In genomic region chr20:37379967-37380828, GRCh38 we compare ENCODE assay signal across 11 cellular contexts. TPM values are rescaled to one million over a fixed set of nuclear protein-coding genes. Genes with fewer than 3 reads are reported as not detected.
A peak's percentile ranks its signal among the peaks of the same experiment; 100 is the strongest.
DNase-seq lines count a peak whose midpoint lies in the region; ATAC-seq and TF ChIP-seq lines count a peak whose summit lies in the region.
"Had no signal": no experiment of that assay in that cellular context is flagged by ENCODE, and none has a peak within 500 bp of the region (broad histone marks: within the 10 kb centered on the region; RNA-seq: fewer than 3 reads in every experiment).

No MANE protein-coding gene starts in this region.

- H3K56ac ChIP-seq in IMR-90 (ENCODE audit: extremely low read depth, insufficient read depth, low read length): no peak overlapping the region

- peak overlapping the region; percentile 24 for H3K27ac Mint-ChIP-seq in activated B cell treated with CpG ODN at 0.5 μM for 24 hours
- H3K27ac Mint-ChIP-seq: activated CD4-positive, alpha-beta memory T cell treated with anti-CD3 and anti-CD28 coated beads for 36 hours; CD4-positive, alpha-beta memory T cell had no signal

- no CpG with 5 or more reads among the region's 14 CpGs for WGBS in IMR-90 (ENCODE audit: extremely low coverage in 2 of 2, insufficient read length in 1 of 2), 2 experiments
- 73% methylated on average over 14 of the region's 14 CpGs for WGBS in liver

- no peaks in the 10 kb centered on the region for H3K27me3 Mint-ChIP-seq in activated B cell treated with CpG ODN at 0.5 μM for 24 hours
- H3K27me3 Mint-ChIP-seq: CD4-positive, alpha-beta memory T cell had no signal

- dilution Hi-C loops in IMR-90 (cut with HindIII; ENCODE audit: low sequenced_read_pairs, unreplicated experiment): no loop called here

- DNase-seq in AG10803 (ENCODE audit: low read depth) (peak; percentile 30), IMR-90 (peak; percentile 67), activated B cell treated with CpG ODN at 0.5 μM for 24 hours (no peak), foreskin melanocyte (no peak), activated T-cell treated with anti-CD3 and anti-CD28 coated beads for 4 hours (no peak)
- DNase-seq in NK-92 treated with Interleukin-12 subunit alpha and Interleukin-12 subunit beta, amount 100 ng/mL, for 24 hours (lab: John Stamatoyannopoulos, UW): no peak
- DNase-seq: activated CD4-positive, alpha-beta memory T cell treated with anti-CD3 and anti-CD28 coated beads for 36 hours; SHP77 treated with DMSO at 0.1 percent for 48 hours had no signal

- POLR2A ChIA-PET in IMR-90 (lab: Charles Lee; ENCODE audit: unreplicated experiment) (interaction anchor here (0.6 to 0.7 kb wide), 2 partner anchors 17 to 161 kb away, joined by 3 to 4 read pairs; no protein-coding TSS in a partner anchor), activated B cell treated with CpG ODN at 0.5 μM for 24 hours (lab: Charles Lee) (interaction anchor here (0.6 to 1.1 kb wide), 5 partner anchors 14 to 104 kb away, joined by 3 to 10 read pairs (median 6); partner anchors contain the start of gene MANBAL)

- H3K27ac ChIP-seq in IMR-90 (ENCODE audit: insufficient read depth, low read length) (no peak overlapping the region), liver (ENCODE audit: low read depth in 1 of 2, low read length in 2 of 2) (no peak overlapping the region)

- no peak overlapping the region for H3K4me3 Mint-ChIP-seq in activated B cell treated with CpG ODN at 0.5 μM for 24 hours
- H3K4me3 Mint-ChIP-seq: activated CD4-positive, alpha-beta memory T cell treated with anti-CD3 and anti-CD28 coated beads for 36 hours; CD4-positive, alpha-beta memory T cell had no signal

- ATAC-seq in IMR-90 (ENCODE audit: low read depth): peak; percentile 45
- ATAC-seq in activated B cell treated with CpG ODN at 0.5 μM for 24 hours (ENCODE audit: low read depth): no peak
- ATAC-seq in GM21717 (IDR thresholded peaks at IDR 0.05; ENCODE audit: unreplicated experiment): no peak

- CTCF ChIA-PET in IMR-90 (lab: Yijun Ruan, JAX): interaction anchor here (0.6 to 1.0 kb wide), 2 partner anchors 98 to 201 kb away, joined by 3 read pairs; no protein-coding TSS in a partner anchor
- CTCF ChIA-PET in activated B cell treated with CpG ODN at 0.5 μM for 24 hours (lab: Charles Lee): no interaction called here

- in situ Hi-C loops in IMR-90 (cut with MboI; ENCODE audit: low sequenced_read_pairs): loop anchor here (5.0 to 10.0 kb wide), 2 partner anchors 98 to 175 kb away; no protein-coding TSS in a partner anchor

- H3K36me3 Mint-ChIP-seq in activated B cell treated with CpG ODN at 0.5 μM for 24 hours (ENCODE audit: low read depth): peaks cover 18% of the 10 kb centered on the region
- H3K36me3 Mint-ChIP-seq: activated CD4-positive, alpha-beta memory T cell treated with anti-CD3 and anti-CD28 coated beads for 36 hours; CD4-positive, alpha-beta memory T cell had no signal

- peaks cover 21 to 65% of the 10 kb centered on the region in 2 experiments for H3K79me1 ChIP-seq in IMR-90 (ENCODE audit: low read depth in 1 of 2, low read length in 2 of 2)

- H2AK5ac ChIP-seq in IMR-90 (ENCODE audit: low read depth, low read length): peak overlapping the region; percentile 40; the same call in 1 of the 2 replicates

- peaks cover 9% of the 10 kb centered on the region; the same call in 1 of the 2 replicates for H4K20me1 ChIP-seq in IMR-90 (ENCODE audit: insufficient read depth, low read length)

- no peak overlapping the region for H3K18ac ChIP-seq in IMR-90 (ENCODE audit: low read depth, low read length)

- H4K91ac ChIP-seq in IMR-90 (ENCODE audit: insufficient read depth, low read depth, low read length): no peak overlapping the region

- H3K14ac ChIP-seq in IMR-90 (replicated peaks; ENCODE audit: low read depth, low read length): no peak overlapping the region

- no peak overlapping the region for H2BK15ac ChIP-seq in IMR-90 (ENCODE audit: low read depth, low read length)

- no peak overlapping the region for H2AFZ ChIP-seq in IMR-90 (replicated peaks; ENCODE audit: low read length, poor library complexity)

- no peak overlapping the region for H2AK9ac ChIP-seq in IMR-90 (replicated peaks; ENCODE audit: low read depth, low read length, poor library complexity)

- no TSS peak for BruUV-seq in IMR-90 (replicated peaks; lab: Mats Ljungman, UMichigan)

- H2BK120ac ChIP-seq in IMR-90 (ENCODE audit: low read depth, low read length): no peak overlapping the region

- H3K27me3 ChIP-seq in IMR-90 (ENCODE audit: control insufficient read depth, insufficient read depth, low read length) (no peaks in the 10 kb centered on the region), liver (ENCODE audit: control insufficient read depth in 4 of 4, insufficient read depth in 4 of 4, low read length in 3 of 4) (no peaks in the 10 kb centered on the region)

- H3K4me2 ChIP-seq in IMR-90 (ENCODE audit: low read depth, low read length): no peak overlapping the region

- peaks cover 66% of the 10 kb centered on the region for H3K4me1 Mint-ChIP-seq in activated B cell treated with CpG ODN at 0.5 μM for 24 hours

- H3K9me3 ChIP-seq in IMR-90 (ENCODE audit: control insufficient read depth, insufficient read depth, low read length) (no peaks in the 10 kb centered on the region), liver (ENCODE audit: control insufficient read depth in 4 of 4, low read length in 3 of 4) (no peaks in the 10 kb centered on the region)

- H3K4me3 ChIP-seq in AG10803 (ENCODE audit: low read length) (no peak overlapping the region), IMR-90 (ENCODE audit: insufficient read depth, low read depth, low read length) (no peak overlapping the region), liver (ENCODE audit: low read depth in 1 of 3, low read length in 3 of 3) (no peak overlapping the region)

- no peak overlapping the region for H2BK5ac ChIP-seq in IMR-90 (ENCODE audit: low read depth, low read length, poor library complexity, severe bottlenecking)

- peak overlapping the region in 1 of 2 experiments; percentile 1; a peak in 1 of 4 replicates for H4K8ac ChIP-seq in IMR-90 (ENCODE audit: low read depth in 2 of 2, low read length in 2 of 2)

- H3K9me1 ChIP-seq in IMR-90 (ENCODE audit: insufficient read depth, low read length): peaks cover 6% of the 10 kb centered on the region; the same call in 1 of the 2 replicates

- H3K23ac ChIP-seq in IMR-90 (ENCODE audit: low read depth, low read length): no peak overlapping the region

- no peak overlapping the region for H3K9ac ChIP-seq in IMR-90 (ENCODE audit: low read depth, low read length)
- no peak overlapping the region for H3K9ac ChIP-seq in liver (ENCODE audit: low read depth in 1 of 2, low read length in 2 of 2)

- H3K9me3 Mint-ChIP-seq in activated B cell treated with CpG ODN at 0.5 μM for 24 hours: no peaks in the 10 kb centered on the region
- H3K9me3 Mint-ChIP-seq: activated CD4-positive, alpha-beta memory T cell treated with anti-CD3 and anti-CD28 coated beads for 36 hours; CD4-positive, alpha-beta memory T cell had no signal

- H3K4me1 ChIP-seq in IMR-90 (ENCODE audit: control insufficient read depth, insufficient read depth, low read length) (peaks cover 18% of the 10 kb centered on the region), liver (ENCODE audit: control insufficient read depth in 4 of 4, insufficient read depth in 4 of 4, low read length in 3 of 4) (peaks cover 2 to 12% (median 9%) of the 10 kb centered on the region in 4 donors)

- TF ChIP-seq CTCF in AG10803 (conservative IDR thresholded peaks at IDR 0.05; ENCODE audit: low read length): no peak
- no peak for TF ChIP-seq CTCF in IMR-90 (conservative IDR thresholded peaks at IDR 0.05; ENCODE audit: low read depth, low read length)
- no peak for TF ChIP-seq CTCF in activated B cell treated with CpG ODN at 0.5 μM for 24 hours (IDR thresholded peaks at IDR 0.05)
- TF ChIP-seq CTCF in liver (IDR thresholded peaks at IDR 0.05; ENCODE audit: low read depth, low read length, missing input control): no peak

- peaks cover 18% of the 10 kb centered on the region for H3K36me3 ChIP-seq in IMR-90 (ENCODE audit: control insufficient read depth, insufficient read depth, low read length)
- H3K36me3 ChIP-seq in liver (ENCODE audit: control insufficient read depth in 4 of 4, insufficient read depth in 3 of 4, low read depth in 1 of 4, low read length in 3 of 4): no peaks in the 10 kb centered on the region

- H4K5ac ChIP-seq in IMR-90 (ENCODE audit: low read depth, low read length): peak overlapping the region; percentile 7; the same call in 1 of the 2 replicates

- no peak overlapping the region for H2BK20ac ChIP-seq in IMR-90 (ENCODE audit: low read depth, low read length)

- peak overlapping the region; percentile 58; the same call in 1 of the 2 replicates for H3K4ac ChIP-seq in IMR-90 (ENCODE audit: low read depth, low read length)

- TF ChIP-seq RAD21 in IMR-90 (IDR thresholded peaks at IDR 0.05; ENCODE audit: low read length) (no peak), liver (IDR thresholded peaks at IDR 0.05) (no peak)

- no peak for TF ChIP-seq POLR2A in IMR-90 (IDR thresholded peaks at IDR 0.05; ENCODE audit: low read depth, low read length)

- intact Hi-C loops in IMR-90 (cut with micrococcal nuclease) (loop anchor here (5.0 kb wide), 1 partner anchor 183 kb away; no protein-coding TSS in a partner anchor), activated B cell treated with CpG ODN at 0.5 μM for 24 hours (cut with micrococcal nuclease) (no loop called here)

TF ChIP-seq in IMR-90, 13 proteins besides CTCF, POLR2A, EP300 and RAD21 (continues in another document):
- TF ChIP-seq FOS (IDR thresholded peaks at IDR 0.05; ENCODE audit: low read depth, low read length) (no peak), CHD1 (IDR thresholded peaks at IDR 0.05; ENCODE audit: low read depth, low read length) (no peak)

TF ChIP-seq in liver, 16 proteins besides CTCF, POLR2A, EP300 and RAD21 (continues in another document):
- no peak for TF ChIP-seq TAF1 (conservative IDR thresholded peaks at IDR 0.05)
- no peak for TF ChIP-seq FOXA1 (IDR thresholded peaks at IDR 0.05)
- TF ChIP-seq GABPA (IDR thresholded peaks at IDR 0.05 in 1 of 2, conservative IDR thresholded peaks at IDR 0.05 in 1 of 2): no peak

RNA-seq across cellular contexts. Expression of gene SRC, which starts 34.3 kb away (rescaled TPM):
- total RNA-seq in IMR-90 (2012; rRNA removed) (6.7 and 7.0 TPM in 2 replicates), activated B cell treated with CpG ODN at 0.5 μM for 24 hours (62.9 and 72.7 TPM in 2 replicates), liver (10 to 100 TPM in 1 of 2 donors, 1 to 10 TPM in 1; 7.1 to 21.2 TPM)
- polyA plus RNA-seq in IMR-90 (2012; rRNA removed) (19.8 and 24.2 TPM in 2 replicates), liver (1 to 10 TPM; 3.3 to 3.7 TPM)
- 10.7 and 21.0 TPM in 2 replicates for polyA plus RNA-seq in IMR-90 (2012; cell fraction: cytosol; rRNA removed)
- polyA plus RNA-seq in IMR-90 (2012; cell fraction: nucleus; rRNA removed; ENCODE audit: low replicate concordance): 66.9 and 101 TPM in 2 replicates

Comparison
In these comparisons a context has a peak if more than half of its experiments do, and no peak if none do; other contexts are left out.
1. DNase-seq: peak in AG10803 (single experiment) and IMR-90 (single experiment); none in activated B cell treated with CpG ODN at 0.5 μM for 24 hours (single experiment), foreskin melanocyte (single experiment), NK-92 treated with Interleukin-12 subunit alpha and Interleukin-12 subunit beta, amount 100 ng/mL, for 24 hours (single experiment) and activated T-cell treated with anti-CD3 and anti-CD28 coated beads for 4 hours (single experiment).